ENCODE assay signal across 1 cellular context in the genomic region with DNA sequence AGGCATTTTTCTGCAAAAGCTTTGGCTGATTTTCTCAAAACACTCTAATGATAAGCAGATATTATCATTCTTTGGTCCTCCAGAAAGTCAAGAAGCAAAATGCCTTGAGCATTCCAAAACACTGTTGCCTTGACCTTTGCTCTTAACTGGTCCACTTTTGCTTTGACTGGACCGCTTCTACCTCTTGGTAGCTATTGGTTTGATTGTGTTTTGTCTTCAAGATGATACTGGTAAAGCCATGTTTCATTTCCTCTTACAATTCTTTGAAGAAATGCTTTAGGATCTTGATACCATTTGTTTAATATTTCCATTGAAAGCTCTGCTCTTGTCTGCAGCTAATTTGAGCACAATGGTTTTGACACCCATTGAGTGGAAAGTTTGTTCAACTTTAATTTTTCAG.
TF ChIP-seq lines count a peak whose summit lies in the region.

No MANE protein-coding gene starts in this region.

TF ChIP-seq in GM12878, 131 proteins besides CTCF, POLR2A, EP300 and RAD21 (continued from another document):
- TF ChIP-seq FOXK2 (IDR thresholded peaks at IDR 0.05), result no peak
- TF ChIP-seq ZNF24 (IDR thresholded peaks at IDR 0.05), result peak; percentile 96
- peak; percentile 89 for TF ChIP-seq NR2F1 (conservative IDR thresholded peaks at IDR 0.05)
- no peak for TF ChIP-seq SIN3A (IDR thresholded peaks at IDR 0.05; ENCODE audit: low read depth, low read length)
- TF ChIP-seq STAT3 (IDR thresholded peaks at IDR 0.05; ENCODE audit: low read depth, low read length), result no peak
- 0 out of 2 replicates have a peak, but pooled peaks have one; percentile 23 for TF ChIP-seq IRF4 (IDR thresholded peaks at IDR 0.05; ENCODE audit: low read depth, low read length)
- no peak for TF ChIP-seq PRDM15 (CRISPR knock-in tag; IDR thresholded peaks at IDR 0.05)
- TF ChIP-seq CBX5 (IDR thresholded peaks at IDR 0.05; ENCODE audit: low read depth), result no peak
- TF ChIP-seq, protein P1, sequence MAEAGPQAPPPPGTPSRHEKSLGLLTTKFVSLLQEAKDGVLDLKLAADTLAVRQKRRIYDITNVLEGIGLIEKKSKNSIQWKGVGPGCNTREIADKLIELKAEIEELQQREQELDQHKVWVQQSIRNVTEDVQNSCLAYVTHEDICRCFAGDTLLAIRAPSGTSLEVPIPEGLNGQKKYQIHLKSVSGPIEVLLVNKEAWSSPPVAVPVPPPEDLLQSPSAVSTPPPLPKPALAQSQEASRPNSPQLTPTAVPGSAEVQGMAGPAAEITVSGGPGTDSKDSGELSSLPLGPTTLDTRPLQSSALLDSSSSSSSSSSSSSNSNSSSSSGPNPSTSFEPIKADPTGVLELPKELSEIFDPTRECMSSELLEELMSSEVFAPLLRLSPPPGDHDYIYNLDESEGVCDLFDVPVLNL (IDR thresholded peaks at IDR 0.05; ENCODE audit: low read depth, low read length), result no peak
- TF ChIP-seq MXI1 (IDR thresholded peaks at IDR 0.05; ENCODE audit: low read depth, low read length), result no peak
- TF ChIP-seq TBL1XR1 (IDR thresholded peaks at IDR 0.05; ENCODE audit: low read depth, low read length), result no peak
- no peak for TF ChIP-seq ZNF622 (IDR thresholded peaks at IDR 0.05)
- TF ChIP-seq RELB (IDR thresholded peaks at IDR 0.05; ENCODE audit: low read depth), result peak; percentile 64; the same call in 1 of the 2 replicates
- TF ChIP-seq, protein P2, sequence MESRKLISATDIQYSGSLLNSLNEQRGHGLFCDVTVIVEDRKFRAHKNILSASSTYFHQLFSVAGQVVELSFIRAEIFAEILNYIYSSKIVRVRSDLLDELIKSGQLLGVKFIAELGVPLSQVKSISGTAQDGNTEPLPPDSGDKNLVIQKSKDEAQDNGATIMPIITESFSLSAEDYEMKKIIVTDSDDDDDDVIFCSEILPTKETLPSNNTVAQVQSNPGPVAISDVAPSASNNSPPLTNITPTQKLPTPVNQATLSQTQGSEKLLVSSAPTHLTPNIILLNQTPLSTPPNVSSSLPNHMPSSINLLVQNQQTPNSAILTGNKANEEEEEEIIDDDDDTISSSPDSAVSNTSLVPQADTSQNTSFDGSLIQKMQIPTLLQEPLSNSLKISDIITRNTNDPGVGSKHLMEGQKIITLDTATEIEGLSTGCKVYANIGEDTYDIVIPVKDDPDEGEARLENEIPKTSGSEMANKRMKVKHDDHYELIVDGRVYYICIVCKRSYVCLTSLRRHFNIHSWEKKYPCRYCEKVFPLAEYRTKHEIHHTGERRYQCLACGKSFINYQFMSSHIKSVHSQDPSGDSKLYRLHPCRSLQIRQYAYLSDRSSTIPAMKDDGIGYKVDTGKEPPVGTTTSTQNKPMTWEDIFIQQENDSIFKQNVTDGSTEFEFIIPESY (IDR thresholded peaks at IDR 0.05), result no peak
- TF ChIP-seq YBX1 (IDR thresholded peaks at IDR 0.05), result no peak
- no peak for TF ChIP-seq POLR2AphosphoS5 (IDR thresholded peaks at IDR 0.05; ENCODE audit: low read length)
